ENCODE assay signal across 8 cellular contexts in the genomic region with DNA sequence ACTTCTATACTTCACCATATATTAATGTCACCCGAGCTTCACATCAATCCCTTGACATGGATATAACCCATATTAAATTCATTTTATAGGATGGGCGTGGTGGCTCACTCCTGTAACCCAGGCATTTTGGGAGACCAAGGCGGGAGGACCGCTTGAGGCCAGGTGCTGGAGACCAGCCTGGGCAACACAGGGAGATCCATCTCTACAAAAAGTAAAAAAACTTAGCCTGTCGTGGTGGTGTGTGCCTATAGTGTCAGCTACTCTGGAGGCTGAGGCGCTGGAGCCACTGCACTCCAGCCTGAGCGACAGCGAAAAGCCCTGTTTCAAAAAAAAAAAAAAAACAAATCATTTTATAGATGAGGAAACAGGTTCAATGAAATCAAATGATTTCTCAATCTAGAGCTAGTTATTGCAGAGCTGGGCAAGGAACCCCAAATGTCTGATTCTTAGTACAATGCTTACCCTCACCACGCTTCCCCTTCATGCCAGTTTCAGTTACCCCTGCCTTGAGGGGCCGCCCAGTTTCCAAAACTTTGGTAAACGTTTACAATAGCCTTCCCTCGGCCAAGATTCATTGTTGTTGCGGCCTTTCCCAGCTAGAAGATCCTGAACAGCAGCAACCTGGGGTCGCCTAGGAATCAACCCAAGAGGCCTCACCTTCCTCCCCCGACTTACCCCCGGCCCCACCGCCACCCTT. TPM values are rescaled to one million over a fixed set of nuclear protein-coding genes. Genes with fewer than 3 reads are reported as not detected.
DNase-seq lines count a peak whose midpoint lies in the region; ATAC-seq and TF ChIP-seq lines count a peak whose summit lies in the region.

No MANE protein-coding gene starts in this region.

- H3K4me3 ChIP-seq in left lung (peak overlapping the region; percentile 89 to 94), tibial nerve (peak overlapping the region; percentile 51 to 81 (median 70))

- WGBS in tibial nerve, 2 donors = 38 to 40% methylated on average over 16 to 17 of the region's 17 CpGs

- H3K36me3 ChIP-seq in left lung (peaks cover 0 to 45% of the 10 kb centered on the region in 2 donors), tibial nerve (peaks cover 0 to 45% (median 11%) of the 10 kb centered on the region in 3 donors)

- DNase-seq in activated T-cell treated with anti-CD3 and anti-CD28 coated beads, Interleukin-2, amount 50 U/mL, for 4 hours = no peak
- DNase-seq in activated T-cell treated with anti-CD3 and anti-CD28 coated beads, Interleukin-2, amount 50 U/mL, for 48 hours = no peak
- DNase-seq in activated naive CD8-positive, alpha-beta T cell treated with anti-CD3 and anti-CD28 coated beads, Interleukin-2, amount 50 U/mL, for 24 hours = no peak
- DNase-seq in left lung (no peak), tibial nerve (ENCODE audit: low spot score in 2 of 2) (no peak), NCI-H187 (lab: John Stamatoyannopoulos, UW) (no peak), RKO (ENCODE audit: low spot score) (no peak), AML-193 (lab: John Stamatoyannopoulos, UW) (no peak)

- no peak for TF ChIP-seq POLR2A in tibial nerve (IDR thresholded peaks at IDR 0.05)

- H3K4me1 Mint-ChIP-seq in activated T-cell treated with anti-CD3 and anti-CD28 coated beads, Interleukin-2, amount 50 U/mL, for 4 hours (ENCODE audit: low read depth) = peaks cover 31% of the 10 kb centered on the region
- peaks cover 43% of the 10 kb centered on the region for H3K4me1 Mint-ChIP-seq in activated naive CD8-positive, alpha-beta T cell treated with anti-CD3 and anti-CD28 coated beads, Interleukin-2, amount 50 U/mL, for 24 hours

- ATAC-seq in activated T-cell treated with anti-CD3 and anti-CD28 coated beads, Interleukin-2, amount 50 U/mL, for 4 hours = peak; percentile 4
- ATAC-seq in activated naive CD8-positive, alpha-beta T cell treated with anti-CD3 and anti-CD28 coated beads, Interleukin-2, amount 50 U/mL, for 24 hours = peak; percentile 3
- ATAC-seq in left lung = no peak

- peaks cover 22% of the 10 kb centered on the region for H3K36me3 Mint-ChIP-seq in activated T-cell treated with anti-CD3 and anti-CD28 coated beads, Interleukin-2, amount 50 U/mL, for 4 hours (ENCODE audit: insufficient read depth)
- H3K36me3 Mint-ChIP-seq in activated naive CD8-positive, alpha-beta T cell treated with anti-CD3 and anti-CD28 coated beads, Interleukin-2, amount 50 U/mL, for 24 hours (ENCODE audit: low read depth) = peaks cover 35% of the 10 kb centered on the region

- H3K27me3 Mint-ChIP-seq in activated T-cell treated with anti-CD3 and anti-CD28 coated beads, Interleukin-2, amount 50 U/mL, for 4 hours (ENCODE audit: low read depth) = no peaks in the 10 kb centered on the region
- H3K27me3 Mint-ChIP-seq in activated naive CD8-positive, alpha-beta T cell treated with anti-CD3 and anti-CD28 coated beads, Interleukin-2, amount 50 U/mL, for 24 hours = no peaks in the 10 kb centered on the region

- H3K27ac ChIP-seq in left lung (peak overlapping the region; percentile 93 to 96), tibial nerve (peak overlapping the region; percentile 88 to 97 (median 92))

- H3K27ac Mint-ChIP-seq in activated naive CD8-positive, alpha-beta T cell treated with anti-CD3 and anti-CD28 coated beads, Interleukin-2, amount 50 U/mL, for 24 hours = peak overlapping the region; percentile 99

- intact Hi-C loops in left lung (cut with DNase I) = no loop called here

- H3K4me1 ChIP-seq in left lung = peaks cover 8 to 25% of the 10 kb centered on the region in 2 donors
- peaks cover 0 to 24% (median 9%) of the 10 kb centered on the region in 4 donors for H3K4me1 ChIP-seq in tibial nerve

- peaks cover 3% of the 10 kb centered on the region for H3K9me3 Mint-ChIP-seq in activated T-cell treated with anti-CD3 and anti-CD28 coated beads, Interleukin-2, amount 50 U/mL, for 4 hours
- no peaks in the 10 kb centered on the region for H3K9me3 Mint-ChIP-seq in activated naive CD8-positive, alpha-beta T cell treated with anti-CD3 and anti-CD28 coated beads, Interleukin-2, amount 50 U/mL, for 24 hours

- H3K27me3 ChIP-seq in left lung (no peaks in the 10 kb centered on the region), tibial nerve (no peaks in the 10 kb centered on the region)

- H3K9me3 ChIP-seq in left lung (no peaks in the 10 kb centered on the region), tibial nerve (no peaks in the 10 kb centered on the region)

- peak overlapping the region; percentile 98 for H3K4me3 Mint-ChIP-seq in activated T-cell treated with anti-CD3 and anti-CD28 coated beads, Interleukin-2, amount 50 U/mL, for 4 hours
- peak overlapping the region; percentile 95 for H3K4me3 Mint-ChIP-seq in activated naive CD8-positive, alpha-beta T cell treated with anti-CD3 and anti-CD28 coated beads, Interleukin-2, amount 50 U/mL, for 24 hours

- TF ChIP-seq EP300 in tibial nerve (IDR thresholded peaks at IDR 0.05) = no peak

- TF ChIP-seq CTCF in left lung (IDR thresholded peaks at IDR 0.05) (no peak), tibial nerve (IDR thresholded peaks at IDR 0.05) (no peak)

RNA-seq across cellular contexts. Expression of gene PSMB5, which starts 0.8 kb away (rescaled TPM):
- total RNA-seq in activated T-cell treated with anti-CD3 and anti-CD28 coated beads, Interleukin-2, amount 50 U/mL, for 4 hours = 100 to 1,000 TPM; 220 to 231 (median 227) TPM
- total RNA-seq in left lung = 100 to 1,000 TPM; 114 to 140 TPM
- 100 to 1,000 TPM in 3 of 4 donors, 10 to 100 TPM in 1; 90.2 to 154 (median 113) TPM for total RNA-seq in tibial nerve

RNA-seq across cellular contexts. Expression of gene PSMB11, which starts 8.1 kb away (rescaled TPM):
- not detected for total RNA-seq in activated T-cell treated with anti-CD3 and anti-CD28 coated beads, Interleukin-2, amount 50 U/mL, for 4 hours
- total RNA-seq in left lung (not detected), tibial nerve (not detected)

RNA-seq across cellular contexts. Expression of gene CDH24, which starts 23.4 kb away (rescaled TPM):
- under 1 TPM; 0.51 to 0.87 (median 0.65) TPM for total RNA-seq in activated T-cell treated with anti-CD3 and anti-CD28 coated beads, Interleukin-2, amount 50 U/mL, for 4 hours
- 1 to 10 TPM; 6.1 to 9.2 TPM for total RNA-seq in left lung
- 10 to 100 TPM in 1 of 4 donors, 1 to 10 TPM in 3; 3.9 to 11.1 (median 6.0) TPM for total RNA-seq in tibial nerve

RNA-seq across cellular contexts. Expression of gene C14orf93, which starts 24.0 kb away (rescaled TPM):
- total RNA-seq in activated T-cell treated with anti-CD3 and anti-CD28 coated beads, Interleukin-2, amount 50 U/mL, for 4 hours = 1 to 10 TPM; 3.6 to 5.4 (median 5.1) TPM
- total RNA-seq in left lung = 1 to 10 TPM; 8.3 TPM
- 10 to 100 TPM in 1 of 4 donors, 1 to 10 TPM in 3; 8.4 to 18.6 (median 9.5) TPM for total RNA-seq in tibial nerve

RNA-seq across cellular contexts. Expression of gene AJUBA, which starts 51.6 kb away (rescaled TPM):
- total RNA-seq in activated T-cell treated with anti-CD3 and anti-CD28 coated beads, Interleukin-2, amount 50 U/mL, for 4 hours = 1 to 10 TPM; 2.0 to 3.8 (median 2.6) TPM
- total RNA-seq in left lung (10 to 100 TPM; 37.9 to 39.5 TPM), tibial nerve (10 to 100 TPM; 22.8 to 33.5 (median 28.4) TPM)
